ENCODE assay signal across 10 cellular contexts in genomic region chr7:71708710-71709109, GRCh38.
"Had no signal": no experiment of that assay in that cellular context is flagged by ENCODE, and none has a peak within 500 bp of the region (broad histone marks: within the 10 kb centered on the region; RNA-seq: fewer than 3 reads in every experiment).

No MANE protein-coding gene starts in this region.

- FAIRE-seq: H54, HepG2 had no signal

- H3K9ac ChIP-seq: GM23248 had no signal

- H2AFZ ChIP-seq: GM23248 had no signal

- H3K27ac ChIP-seq: GM23248, HL-60 had no signal

- DNase-seq: GM23248, GOT3, H9, HCEC 1CT, HFFc6, KG1 had no signal

- H3K27ac Mint-ChIP-seq: H9, HFFc6, IgD-negative memory B cell had no signal

- ATAC-seq: HepG2 had no signal

- H3K4me3 ChIP-seq: GM23248 had no signal

- H3K27me3 Mint-ChIP-seq: IgD-negative memory B cell had no signal

- H3K4me3 Mint-ChIP-seq: H9, HFFc6, IgD-negative memory B cell had no signal

- H3K4me1 Mint-ChIP-seq: IgD-negative memory B cell had no signal
